In genomic region chr16:17270683-17271109, GRCh38 we compare ENCODE assay signal across 14 cellular contexts.
A peak's percentile ranks its signal among the peaks of the same experiment; 100 is the strongest.
DNase-seq lines count a peak whose midpoint lies in the region; ATAC-seq and TF ChIP-seq lines count a peak whose summit lies in the region.
"Had no signal": no experiment of that assay in that cellular context is flagged by ENCODE, and none has a peak within 500 bp of the region (broad histone marks: within the 10 kb centered on the region; RNA-seq: fewer than 3 reads in every experiment).

No MANE protein-coding gene starts in this region.

- H3K9me3 Mint-ChIP-seq in CD14-positive monocyte = no peaks in the 10 kb centered on the region
- H3K9me3 Mint-ChIP-seq: immature natural killer cell had no signal

- no peak overlapping the region for H3K4me3 Mint-ChIP-seq in CD14-positive monocyte

- no peak overlapping the region for H3K9ac ChIP-seq in iPS-15b (ENCODE audit: low read depth, low read length)
- H3K9ac ChIP-seq: KMS-11 had no signal

- H3K27me3 ChIP-seq in SJCRH30 (no peaks in the 10 kb centered on the region), iPS-15b (ENCODE audit: control insufficient read depth, insufficient read depth, low read length) (no peaks in the 10 kb centered on the region), sigmoid colon (no peaks in the 10 kb centered on the region)

- peaks cover 0 to 4% (median 0%) of the 10 kb centered on the region in 3 donors for H3K27me3 Mint-ChIP-seq in CD14-positive monocyte (ENCODE audit: low read depth in 3 of 3)

- peaks cover 6% of the 10 kb centered on the region; the same call in 1 of the 2 replicates for H3K4me1 ChIP-seq in SJCRH30
- H3K4me1 ChIP-seq in iPS-15b (ENCODE audit: control insufficient read depth, insufficient read depth, low read length) = peaks cover 6% of the 10 kb centered on the region
- H3K4me1 ChIP-seq in sigmoid colon = peaks cover 0 to 50% (median 42%) of the 10 kb centered on the region in 4 donors

- intact Hi-C loops in CD14-positive monocyte (cut with micrococcal nuclease) (loop anchor here in 1 of 2 donors (10.0 kb wide), 1 partner anchor 64 kb away; no protein-coding TSS in a partner anchor), sigmoid colon (cut with DNase I) (loop anchor here (5.0 kb wide), 1 partner anchor 37 kb away; no protein-coding TSS in a partner anchor)

- H3K27ac Mint-ChIP-seq in CD14-positive monocyte = peak overlapping the region in 4 of 7 donors; percentile 0 to 37 (median 24)

- ATAC-seq in HG02885 (IDR thresholded peaks at IDR 0.05; ENCODE audit: poor library complexity, unreplicated experiment) (no peak), esophagus mucosa (no peak)

- H3K27ac ChIP-seq in SJCRH30 = no peak overlapping the region
- peak overlapping the region; percentile 23 to 84 (median 69) for H3K27ac ChIP-seq in sigmoid colon
- H3K27ac ChIP-seq: KMS-11 had no signal

- no peaks in the 10 kb centered on the region for H3K36me3 ChIP-seq in SJCRH30
- H3K36me3 ChIP-seq in iPS-15b (ENCODE audit: control insufficient read depth, insufficient read depth, low read length) = no peaks in the 10 kb centered on the region
- no peaks in the 10 kb centered on the region for H3K36me3 ChIP-seq in sigmoid colon

- WGBS in sigmoid colon, 2 donors = 16 to 72% methylated on average over 6 of the region's 6 CpGs

- peaks cover 6 to 7% of the 10 kb centered on the region in 2 donors for H3K36me3 Mint-ChIP-seq in CD14-positive monocyte

- TF ChIP-seq CTCF in CD14-positive monocyte (IDR thresholded peaks at IDR 0.05) (no peak), sigmoid colon (IDR thresholded peaks at IDR 0.05) (no peak)

- H3K4me3 ChIP-seq in SJCRH30 = no peak overlapping the region
- H3K4me3 ChIP-seq in iPS-15b (ENCODE audit: low read depth, low read length) = peak overlapping the region; percentile 2
- H3K4me3 ChIP-seq in sigmoid colon = no peak overlapping the region

- DNase-seq in CD14-positive monocyte (ENCODE audit: low spot score) = no peak
- DNase-seq in SJCRH30 = peak; percentile 16 to 44
- no peak for DNase-seq in sigmoid colon
- DNase-seq in stimulated activated CD4-positive, alpha-beta T cell treated with anti-CD3 and anti-CD28 coated beads, Interleukin-1b, Interleukin-23, amount 100 ng/mL, for 48 hours = no peak
- DNase-seq: activated CD4-positive, alpha-beta T cell treated with anti-CD3 and anti-CD28 coated beads, Interleukin-2, amount 50 U/mL, for 4 hours; activated T-cell treated with anti-CD3 and anti-CD28 coated beads, Interleukin-2, amount 50 U/mL, for 48 hours; cerebellar nuclear complex; immature natural killer cell; NCI-H446 treated with DMSO at 0.1 percent for 48 hours; posterior cingulate gyrus had no signal

- no peak for TF ChIP-seq EP300 in sigmoid colon (IDR thresholded peaks at IDR 0.05)

- no peak for TF ChIP-seq POLR2A in sigmoid colon (IDR thresholded peaks at IDR 0.05)

- H3K4me1 Mint-ChIP-seq in CD14-positive monocyte = peaks cover 52% of the 10 kb centered on the region

- H3K9me3 ChIP-seq in SJCRH30 (replicated peaks) (no peaks in the 10 kb centered on the region), iPS-15b (ENCODE audit: control insufficient read depth, insufficient read depth, low read length) (no peaks in the 10 kb centered on the region), sigmoid colon (no peaks in the 10 kb centered on the region)

Comparison
In these comparisons a context has a peak if more than half of its experiments do, and no peak if none do; other contexts are left out.
1. DNase-seq: peak in SJCRH30 (2 of 2); none in CD14-positive monocyte (single experiment), sigmoid colon (single experiment) and stimulated activated CD4-positive, alpha-beta T cell treated with anti-CD3 and anti-CD28 coated beads, Interleukin-1b, Interleukin-23, amount 100 ng/mL, for 48 hours (single experiment).